ENCODE assay signal across 21 cellular contexts in the genomic region with DNA sequence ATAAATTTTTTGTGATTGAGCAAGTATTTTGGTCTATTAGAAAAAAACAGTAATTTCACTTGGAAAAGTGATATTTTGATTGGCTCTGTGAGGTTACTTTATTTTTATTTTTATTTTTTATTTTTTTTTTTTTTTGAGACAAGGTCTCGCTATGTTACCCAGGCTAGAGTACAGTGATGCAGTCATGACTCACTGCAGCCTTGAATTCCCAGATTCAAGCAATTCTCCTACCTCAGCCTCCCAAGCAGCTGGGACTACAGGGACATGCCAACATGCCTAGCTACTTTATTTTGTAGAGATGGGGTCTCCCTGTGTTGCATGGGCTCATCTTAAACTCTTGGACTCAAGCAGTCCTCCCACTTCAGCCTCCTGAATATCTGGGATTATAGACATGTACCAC.
DNase-seq lines count a peak whose midpoint lies in the region; FAIRE-seq and TF ChIP-seq lines count a peak whose summit lies in the region.
"Had no signal": no experiment of that assay in that cellular context is flagged by ENCODE, and none has a peak within 500 bp of the region (broad histone marks: within the 10 kb centered on the region; RNA-seq: fewer than 3 reads in every experiment).

No MANE protein-coding gene starts in this region.

- CTCF ChIA-PET in endothelial cell of umbilical vein (lab: Charles Lee): interaction anchor here (1.6 kb wide), 1 partner anchor 75 kb away, joined by 5 read pairs; no protein-coding TSS in a partner anchor

- TF ChIP-seq CTCF in endothelial cell of umbilical vein (IDR thresholded peaks at IDR 0.05; ENCODE audit: extremely low read depth in 1 of 2, insufficient read depth in 1 of 2, low read depth in 1 of 2, low read length in 2 of 2) (no peak), endothelial cell (IDR thresholded peaks at IDR 0.05; ENCODE audit: unreplicated experiment) (no peak), esophagus muscularis mucosa (IDR thresholded peaks at IDR 0.05) (no peak)

- POLR2A ChIA-PET in endothelial cell of umbilical vein (lab: Charles Lee): no interaction called here

- no peak for TF ChIP-seq EP300 in esophagus muscularis mucosa (IDR thresholded peaks at IDR 0.05)

- H2AK5ac ChIP-seq in mesenchymal stem cell (ENCODE audit: low read length, severe bottlenecking): no peak overlapping the region

- H3K4me1 ChIP-seq in endothelial cell of umbilical vein (ENCODE audit: control insufficient read depth, extremely low read depth, insufficient read depth, low read length) (no peaks in the 10 kb centered on the region), mesenchymal stem cell (ENCODE audit: control insufficient read depth, insufficient read depth, low read depth, low read length) (peaks cover 3% of the 10 kb centered on the region), esophagus muscularis mucosa (peaks cover 5 to 23% (median 13%) of the 10 kb centered on the region in 4 donors)
- H3K4me1 ChIP-seq: SJSA1 had no signal

- no peak overlapping the region for H2BK15ac ChIP-seq in mesenchymal stem cell (ENCODE audit: low read depth, poor library complexity, severe bottlenecking)

- no peak overlapping the region for H3K14ac ChIP-seq in mesenchymal stem cell (ENCODE audit: low read length in 2 of 2)

- H2BK120ac ChIP-seq in mesenchymal stem cell (ENCODE audit: low read depth, low read length): no peak overlapping the region

- intact Hi-C loops in endothelial cell of umbilical vein (cut with micrococcal nuclease): no loop called here
- intact Hi-C loops in esophagus muscularis mucosa (cut with DNase I): no loop called here

- H4K8ac ChIP-seq in mesenchymal stem cell (ENCODE audit: low read length): peak overlapping the region; percentile 31

- FAIRE-seq in RCC 7860 (lab: Jason Lieb, UNC) (peak; percentile 60), endothelial cell of umbilical vein (lab: Jason Lieb, UNC) (no peak)

- no peak overlapping the region for H4K91ac ChIP-seq in mesenchymal stem cell (ENCODE audit: low read length)

- H3K9me1 ChIP-seq in endothelial cell of umbilical vein (replicated peaks; ENCODE audit: control insufficient read depth, extremely low read depth, insufficient read depth, low read length): no peaks in the 10 kb centered on the region

- H3K79me1 ChIP-seq in mesenchymal stem cell (replicated peaks; ENCODE audit: low read length, poor library complexity, severe bottlenecking): peaks cover 30% of the 10 kb centered on the region

- WGBS in mesenchymal stem cell: no CpG with 5 or more reads among the region's 1 CpG
- 75% methylated on average over 1 of the region's 1 CpG for WGBS in esophagus muscularis mucosa

- no peaks in the 10 kb centered on the region for H3K36me3 ChIP-seq in endothelial cell of umbilical vein (ENCODE audit: control insufficient read depth in 2 of 2, extremely low read depth in 1 of 2, insufficient read depth in 2 of 2, low read length in 2 of 2)
- H3K36me3 ChIP-seq in mesenchymal stem cell (ENCODE audit: control insufficient read depth in 1 of 2, insufficient read depth in 2 of 2, low read depth in 1 of 2, low read length in 2 of 2): no peaks in the 10 kb centered on the region
- no peaks in the 10 kb centered on the region for H3K36me3 ChIP-seq in esophagus muscularis mucosa
- H3K36me3 ChIP-seq: right atrium auricular region, SJSA1 had no signal

- peaks cover 2% of the 10 kb centered on the region for H4K20me1 ChIP-seq in endothelial cell of umbilical vein (replicated peaks; ENCODE audit: control insufficient read depth, extremely low read depth, insufficient read depth, low read length)

- H3K4me3 ChIP-seq in endothelial cell of umbilical vein (replicated peaks in 1 of 3; ENCODE audit: insufficient read depth in 1 of 3, low read depth in 1 of 3, low read length in 3 of 3) (no peak overlapping the region), mesenchymal stem cell (ENCODE audit: insufficient read depth in 1 of 2, low read depth in 1 of 2, low read length in 2 of 2) (no peak overlapping the region), esophagus muscularis mucosa (no peak overlapping the region)
- H3K4me3 ChIP-seq: right atrium auricular region, SJSA1 had no signal

- peaks cover 13% of the 10 kb centered on the region for H3K79me2 ChIP-seq in endothelial cell of umbilical vein (ENCODE audit: control insufficient read depth, insufficient read depth, low read length)

- no peak overlapping the region for H2BK12ac ChIP-seq in mesenchymal stem cell (ENCODE audit: low read length in 2 of 2)

- no peak overlapping the region for H3K4me2 ChIP-seq in endothelial cell of umbilical vein (ENCODE audit: insufficient read depth, low read length)
- H3K4me2 ChIP-seq in mesenchymal stem cell (ENCODE audit: low read length, poor library complexity, severe bottlenecking): no peak overlapping the region

- H3K27me3 ChIP-seq in endothelial cell of umbilical vein (ENCODE audit: control insufficient read depth in 2 of 2, insufficient read depth in 2 of 2, low read length in 2 of 2) (no peaks in the 10 kb centered on the region), mesenchymal stem cell (ENCODE audit: control insufficient read depth in 1 of 2, insufficient read depth in 1 of 2, low read length in 2 of 2) (no peaks in the 10 kb centered on the region), esophagus muscularis mucosa (no peaks in the 10 kb centered on the region)
- H3K27me3 ChIP-seq: right atrium auricular region, SJSA1 had no signal

- DNase-seq in ELR (ENCODE audit: low read depth) (peak; percentile 78), RCC 7860 (ENCODE audit: low spot score) (no peak), endothelial cell of umbilical vein (ENCODE audit: low read depth, low spot score) (no peak), mesenchymal stem cell (peak; percentile 79), hippocampal formation (lab: John Stamatoyannopoulos, UW) (no peak), endothelial cell (ENCODE audit: low spot score) (no peak), esophagus muscularis mucosa (ENCODE audit: extremely low spot score) (no peak), ecto neural progenitor cell (ENCODE audit: low spot score) (no peak)
- DNase-seq: activated CD4-positive, CD25-positive, alpha-beta regulatory T cell; activated CD8-positive, alpha-beta memory T cell treated with anti-CD3 and anti-CD28 coated beads for 24 hours; activated naive CD8-positive, alpha-beta T cell treated with anti-CD3 and anti-CD28 coated beads, Interleukin-2, amount 50 U/mL, for 24 hours; CD4-positive, alpha-beta T cell; cerebellar nuclear complex; GOT3; KG1; NCI-H1105 treated with DMSO at 0.1 percent for 48 hours; NCI-H526; stimulated activated naive CD4-positive, alpha-beta T cell had no signal

- H3K23ac ChIP-seq in mesenchymal stem cell (ENCODE audit: low read length in 2 of 2): no peak overlapping the region

- H3K18ac ChIP-seq in mesenchymal stem cell (ENCODE audit: low read depth in 1 of 2, low read length in 2 of 2): no peak overlapping the region

- no peak overlapping the region for H2BK5ac ChIP-seq in mesenchymal stem cell (ENCODE audit: low read depth, low read length, poor library complexity, severe bottlenecking)

- no peak overlapping the region for H3K27ac Mint-ChIP-seq in endothelial cell (ENCODE audit: unreplicated experiment)
- H3K27ac Mint-ChIP-seq: activated naive CD8-positive, alpha-beta T cell treated with anti-CD3 and anti-CD28 coated beads, Interleukin-2, amount 50 U/mL, for 24 hours; CD4-positive, alpha-beta T cell; T-helper 2 cell treated with Interferon-gamma antibody and Interleukin-4, amounts not matched to agents 5 μg/mL and 100 μg/mL, for 36 hours had no signal

- peaks cover 15% of the 10 kb centered on the region for H3K4me1 Mint-ChIP-seq in endothelial cell (ENCODE audit: unreplicated experiment)

- H3K27me3 Mint-ChIP-seq in endothelial cell (ENCODE audit: unreplicated experiment): peaks cover 3% of the 10 kb centered on the region
- H3K27me3 Mint-ChIP-seq: activated naive CD8-positive, alpha-beta T cell treated with anti-CD3 and anti-CD28 coated beads, Interleukin-2, amount 50 U/mL, for 24 hours; CD4-positive, alpha-beta T cell had no signal

- BruUV-seq in endothelial cell of umbilical vein (replicated peaks; lab: Mats Ljungman, UMichigan): no TSS peak

- TF ChIP-seq POLR2A in endothelial cell of umbilical vein (IDR thresholded peaks at IDR 0.05; ENCODE audit: low read depth, low read length) (no peak), esophagus muscularis mucosa (IDR thresholded peaks at IDR 0.05; ENCODE audit: low read depth) (no peak)

- dilution Hi-C loops in endothelial cell of umbilical vein (cut with MboI; ENCODE audit: extremely low pct_ligation_motif_present, low sequenced_read_pairs): no loop called here

- H3K9me3 ChIP-seq in endothelial cell of umbilical vein (replicated peaks; ENCODE audit: control insufficient read depth, insufficient read depth, low read length) (no peaks in the 10 kb centered on the region), mesenchymal stem cell (ENCODE audit: control insufficient read depth, low read length) (no peaks in the 10 kb centered on the region), esophagus muscularis mucosa (no peaks in the 10 kb centered on the region)
- H3K9me3 ChIP-seq: right atrium auricular region, SJSA1 had no signal

- H3K27ac ChIP-seq in endothelial cell of umbilical vein (ENCODE audit: insufficient read depth, low read depth, low read length): no peak overlapping the region
- no peak overlapping the region for H3K27ac ChIP-seq in mesenchymal stem cell (ENCODE audit: low read length, poor library complexity, severe bottlenecking)
- H3K27ac ChIP-seq in esophagus muscularis mucosa (replicated peaks in 1 of 4): no peak overlapping the region
- H3K27ac ChIP-seq: right atrium auricular region, SJSA1 had no signal

- H3K9me3 Mint-ChIP-seq in endothelial cell (ENCODE audit: unreplicated experiment): no peaks in the 10 kb centered on the region
- H3K9me3 Mint-ChIP-seq: T-helper 2 cell treated with Interferon-gamma antibody and Interleukin-4, amounts not matched to agents 5 μg/mL and 100 μg/mL, for 36 hours had no signal

- no peak overlapping the region for H3K4me3 Mint-ChIP-seq in endothelial cell (ENCODE audit: unreplicated experiment)
- H3K4me3 Mint-ChIP-seq: activated naive CD8-positive, alpha-beta T cell treated with anti-CD3 and anti-CD28 coated beads, Interleukin-2, amount 50 U/mL, for 24 hours; CD4-positive, alpha-beta T cell; T-helper 2 cell treated with Interferon-gamma antibody and Interleukin-4, amounts not matched to agents 5 μg/mL and 100 μg/mL, for 36 hours had no signal

- H3K36me3 Mint-ChIP-seq in endothelial cell (ENCODE audit: low read depth, unreplicated experiment): peaks cover 7% of the 10 kb centered on the region

- H2AFZ ChIP-seq in endothelial cell of umbilical vein (ENCODE audit: low read depth, low read length) (no peak overlapping the region), mesenchymal stem cell (ENCODE audit: low read depth, low read length) (no peak overlapping the region)

- H3K9ac ChIP-seq in endothelial cell of umbilical vein (replicated peaks; ENCODE audit: extremely low read depth, insufficient read depth, low read length) (no peak overlapping the region), mesenchymal stem cell (ENCODE audit: low read length) (no peak overlapping the region)

- H3K4ac ChIP-seq in mesenchymal stem cell (ENCODE audit: low read depth in 1 of 2, low read length in 2 of 2): no peak overlapping the region

TF ChIP-seq in endothelial cell of umbilical vein, 7 proteins besides CTCF, POLR2A, EP300 and RAD21 (continues in another document):
- no peak for TF ChIP-seq EZH2 (IDR thresholded peaks at IDR 0.05; ENCODE audit: borderline replicate concordance, low read depth, low read length, severe bottlenecking)

Comparison
In these comparisons a context has a peak if more than half of its experiments do, and no peak if none do; other contexts are left out.
1. DNase-seq: peak in ELR (single experiment) and mesenchymal stem cell (single experiment); none in RCC 7860 (single experiment), endothelial cell of umbilical vein (single experiment), hippocampal formation (0 of 2), endothelial cell (single experiment), esophagus muscularis mucosa (single experiment) and ecto neural progenitor cell (single experiment).